In the genomic region with DNA sequence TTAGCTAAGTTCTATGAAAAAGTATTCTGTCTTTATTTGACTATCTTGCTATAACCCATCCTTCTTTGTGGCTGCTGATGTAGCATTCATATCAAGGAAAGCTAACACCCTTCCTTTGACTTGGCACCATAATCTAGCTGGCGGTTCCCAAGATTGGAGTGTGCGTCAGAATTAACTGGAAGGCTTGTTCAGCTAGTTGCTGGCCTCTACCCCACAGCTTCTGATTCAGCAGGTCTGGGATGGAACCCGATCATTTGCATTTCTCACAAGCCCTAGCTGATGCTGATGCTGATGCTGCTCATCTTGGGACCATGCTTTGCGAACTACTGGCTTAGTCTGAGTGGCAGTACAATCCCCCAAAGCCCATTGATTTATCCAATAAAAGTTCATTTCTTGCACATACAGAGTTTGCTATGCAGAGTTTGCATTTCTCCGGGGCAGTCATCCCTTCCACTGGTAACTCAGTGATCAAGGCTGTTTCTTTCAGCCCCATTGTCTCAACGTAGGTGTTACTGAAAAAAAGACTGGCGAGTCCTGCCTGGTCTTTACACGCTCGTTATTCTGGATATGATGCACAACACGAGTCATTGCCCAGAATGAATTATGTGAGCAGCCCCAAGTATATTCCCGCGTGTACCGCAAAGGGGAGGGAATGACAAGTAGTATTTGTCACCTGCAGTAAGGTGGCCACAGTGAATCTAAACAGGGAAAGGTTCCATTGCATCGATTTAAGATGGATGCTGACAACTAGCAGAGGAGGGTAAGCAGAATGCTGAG, we compare ENCODE assay signal across 14 cellular contexts.
A peak's percentile ranks its signal among the peaks of the same experiment; 100 is the strongest.
DNase-seq lines count a peak whose midpoint lies in the region; ATAC-seq, FAIRE-seq and TF ChIP-seq lines count a peak whose summit lies in the region.
"Had no signal": no experiment of that assay in that cellular context is flagged by ENCODE, and none has a peak within 500 bp of the region (broad histone marks: within the 10 kb centered on the region; RNA-seq: fewer than 3 reads in every experiment).

No MANE protein-coding gene starts in this region.

- DNase-seq in GM12892 (ENCODE audit: insufficient read length) (no peak), GM12878 (ENCODE audit: low read depth, low spot score) (no peak), mucosa of descending colon (no peak), D341Med (ENCODE audit: low spot score) (no peak), iPS-NIHi7 (ENCODE audit: extremely low spot score) (no peak), NCI-H2107 treated with DMSO at 0.1 percent for 48 hours (lab: John Stamatoyannopoulos, UW; ENCODE audit: unreplicated experiment) (no peak)
- DNase-seq: DMS79, islet precursor cell, NCI-H446 treated with DMSO at 0.1 percent for 48 hours, OCI-M1 had no signal

- H2AFZ ChIP-seq in GM12878 (ENCODE audit: control insufficient read depth, low read depth, low read length): no peak overlapping the region

- H3K27me3 ChIP-seq in GM12878 (replicated peaks in 1 of 2; ENCODE audit: control insufficient read depth in 2 of 2, insufficient read depth in 2 of 2, low read length in 1 of 2): no peaks in the 10 kb centered on the region
- H3K27me3 ChIP-seq: gastroesophageal sphincter had no signal

- no peaks in the 10 kb centered on the region for H3K36me3 ChIP-seq in GM12878 (ENCODE audit: control insufficient read depth in 2 of 2, insufficient read depth in 2 of 2, low read length in 1 of 2)
- H3K36me3 ChIP-seq in mucosa of descending colon (ENCODE audit: low read depth): no peaks in the 10 kb centered on the region

- WGBS in GM12878 (ENCODE audit: insufficient coverage, insufficient replicate concordance, low lambda C conversion rate, missing lambda C conversion rate): 17% methylated on average over 14 of the region's 14 CpGs

- H3K9me3 ChIP-seq in GM12878 (replicated peaks; ENCODE audit: control insufficient read depth, insufficient read depth, low read length) (no peaks in the 10 kb centered on the region), mucosa of descending colon (no peaks in the 10 kb centered on the region)
- H3K9me3 ChIP-seq: gastroesophageal sphincter had no signal

- no peaks in the 10 kb centered on the region for H4K20me1 ChIP-seq in GM12878 (ENCODE audit: control insufficient read depth, insufficient read depth)

- H3K4me1 ChIP-seq in GM12878 (ENCODE audit: control insufficient read depth, insufficient read depth, low read length): peaks cover 22% of the 10 kb centered on the region
- H3K4me1 ChIP-seq in mucosa of descending colon (ENCODE audit: low read depth): peaks cover 3% of the 10 kb centered on the region

- FAIRE-seq in GM12892 (lab: Jason Lieb, UNC) (peak; percentile 66), GM12878 (lab: Jason Lieb, UNC) (no peak)

- TF ChIP-seq POLR2A in GM12892 (IDR thresholded peaks at IDR 0.05; ENCODE audit: low read depth, low read length) (no peak), GM12878 (IDR thresholded peaks at IDR 0.05; ENCODE audit: low read depth, low read length) (no peak)

- CTCF ChIA-PET in GM12878 (lab: Yijun Ruan, JAX): interaction anchor here (0.6 to 1.6 kb wide), 9 partner anchors 10 to 1003 kb away, joined by 3 to 7 read pairs (median 3); no protein-coding TSS in a partner anchor

- no peak overlapping the region for H3K27ac ChIP-seq in GM12878 (ENCODE audit: control insufficient read depth, insufficient read depth)
- H3K27ac ChIP-seq: C4-2B, gastroesophageal sphincter had no signal

- TF ChIP-seq CTCF in GM12878 (IDR thresholded peaks at IDR 0.05 in 2 of 3, conservative IDR thresholded peaks at IDR 0.05 in 1 of 3; ENCODE audit: control insufficient read depth in 2 of 3, extremely low read depth in 1 of 3, insufficient read depth in 1 of 3, low read depth in 3 of 3, low read length in 3 of 3) (no peak), mucosa of descending colon (IDR thresholded peaks at IDR 0.05) (no peak)

- ATAC-seq in GM21526 (IDR thresholded peaks at IDR 0.05; ENCODE audit: low FRiP score, unreplicated experiment) (peak; percentile 37), GM12878 (no peak), mucosa of descending colon (peak; percentile 16)
- ATAC-seq: gastroesophageal sphincter, SK-N-SH treated with all-trans-retinoic acid at 6 μM for 48 hours had no signal

- BruUV-seq in GM12878 (replicated peaks; lab: Mats Ljungman, UMichigan): no TSS peak

- TF ChIP-seq EP300 in GM12878 (IDR thresholded peaks at IDR 0.05; ENCODE audit: borderline replicate concordance in 1 of 2, control insufficient read depth in 1 of 2, low read depth in 2 of 2, low read length in 2 of 2): no peak

- H3K79me2 ChIP-seq in GM12878 (ENCODE audit: control insufficient read depth, insufficient read depth, low read length): 0 out of 2 replicates have a peak, but pooled peaks cover 4% of the 10 kb centered on the region

- H3K4me3 ChIP-seq in GM12878 (no peak overlapping the region), mucosa of descending colon (no peak overlapping the region)
- H3K4me3 ChIP-seq: gastroesophageal sphincter had no signal

- no peak overlapping the region for H3K9ac ChIP-seq in GM12878 (ENCODE audit: control insufficient read depth, insufficient read depth, low read length)

- POLR2A ChIA-PET in GM12878 (lab: Charles Lee): interaction anchor here (0.5 to 1.0 kb wide), 2 partner anchors 10 to 91 kb away, joined by 3 to 4 read pairs; no protein-coding TSS in a partner anchor

- RAD21 ChIA-PET in GM12878 (lab: Charles Lee; ENCODE audit: unreplicated experiment): interaction anchor here (0.7 to 1.5 kb wide), 4 partner anchors 8 to 14 kb away, joined by 3 to 4 read pairs (median 3); no protein-coding TSS in a partner anchor

- in situ Hi-C loops in GM12878 (cut with MboI): no loop called here

- intact Hi-C loops in GM12878 (cut with micrococcal nuclease; ENCODE audit: unreplicated experiment) (loop anchor here (10.0 kb wide), 1 partner anchor 426 kb away; no protein-coding TSS in a partner anchor), mucosa of descending colon (cut with DNase I, micrococcal nuclease) (no loop called here)

- no peak overlapping the region for H3K4me2 ChIP-seq in GM12878 (ENCODE audit: control insufficient read depth, insufficient read depth)

- SMC1A ChIA-PET in GM12878 (lab: Charles Lee; ENCODE audit: uncharacterized antibody, unreplicated experiment): interaction anchor here (1.0 to 1.8 kb wide), 12 partner anchors 8 to 180 kb away, joined by 3 to 6 read pairs (median 4); no protein-coding TSS in a partner anchor

- no peak for TF ChIP-seq RAD21 in GM12878 (IDR thresholded peaks at IDR 0.05; ENCODE audit: insufficient read depth, low read depth, low read length)

TF ChIP-seq in GM12878, 131 proteins besides CTCF, POLR2A, EP300 and RAD21:
- TF ChIP-seq RUNX3 (IDR thresholded peaks at IDR 0.05; ENCODE audit: low read length) (peak; percentile 47; the same call in 1 of the 2 replicates), BACH1 (IDR thresholded peaks at IDR 0.05; ENCODE audit: borderline replicate concordance) (no peak)
